Comparison of ENCODE assay signal across 19 cellular contexts in the genomic region with DNA sequence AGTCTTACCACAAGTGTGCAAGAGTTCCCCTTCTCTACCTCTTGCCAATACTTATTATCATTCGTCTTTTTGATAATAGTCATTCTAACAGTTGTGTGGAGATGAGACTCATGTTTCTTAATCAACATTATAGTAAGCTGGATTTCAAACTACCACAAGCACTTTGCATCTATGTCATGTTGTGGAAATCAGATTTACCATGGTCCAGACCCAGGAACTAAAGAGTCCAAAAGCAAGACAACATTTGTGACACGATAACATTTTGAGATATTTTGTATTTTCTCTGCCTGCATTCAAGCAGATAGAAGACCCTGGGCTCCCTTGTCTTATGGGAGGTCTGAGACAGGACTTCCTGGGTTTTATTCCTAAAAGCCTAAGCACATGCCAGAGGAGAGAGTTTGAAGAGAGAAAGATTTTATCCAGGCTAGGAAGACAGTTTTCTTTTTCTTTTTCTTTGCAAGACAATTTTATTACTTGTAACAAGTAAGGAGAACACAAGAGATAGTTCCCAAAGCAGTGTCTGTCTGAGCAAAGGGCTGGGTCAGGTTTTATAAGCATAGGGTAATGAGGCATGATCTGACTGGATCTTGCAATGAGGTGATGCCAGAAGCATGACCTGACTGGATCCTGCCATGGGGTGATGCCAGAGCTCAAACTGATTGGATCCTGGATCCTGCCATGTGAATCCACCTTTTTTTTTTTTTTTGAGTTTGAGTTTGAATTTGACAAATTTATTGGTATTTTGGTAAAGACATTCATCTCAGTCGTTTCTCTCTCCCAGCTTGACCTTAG.
DNase-seq lines count a peak whose midpoint lies in the region; ATAC-seq, FAIRE-seq and TF ChIP-seq lines count a peak whose summit lies in the region.
"Had no signal": no experiment of that assay in that cellular context is flagged by ENCODE, and none has a peak within 500 bp of the region (broad histone marks: within the 10 kb centered on the region; RNA-seq: fewer than 3 reads in every experiment).

No MANE protein-coding gene starts in this region.

- H4K20me1 ChIP-seq in mammary epithelial cell (ENCODE audit: insufficient read depth, low read length), result no peaks in the 10 kb centered on the region

- H3K9me3 ChIP-seq in A549 (no peaks in the 10 kb centered on the region), mammary epithelial cell (replicated peaks; ENCODE audit: insufficient read depth, low read length) (no peaks in the 10 kb centered on the region)
- H3K9me3 ChIP-seq: SJSA1 had no signal

- no peak for FAIRE-seq in A549 (lab: Jason Lieb, UNC)

- H3K36me3 Mint-ChIP-seq in HFFc6 (ENCODE audit: low read depth), result peaks cover 43% of the 10 kb centered on the region
- H3K36me3 Mint-ChIP-seq in T-helper 2 cell treated with Interferon-gamma antibody and Interleukin-4, amounts not matched to agents 5 μg/mL and 100 μg/mL, for 36 hours (ENCODE audit: low read depth), result no peaks in the 10 kb centered on the region
- H3K36me3 Mint-ChIP-seq: type B pancreatic cell had no signal

- DNase-seq in A549 (ENCODE audit: low read depth in 1 of 2, low spot score in 1 of 2), result peak in 1 of 2 experiments; percentile 23
- DNase-seq in HFFc6, result peak; percentile 52
- DNase-seq in mammary epithelial cell, result peak; percentile 93
- peak; percentile 53 for DNase-seq in iris pigment epithelial cell (ENCODE audit: low read depth)
- no peak for DNase-seq in omental fat pad (ENCODE audit: low spot score)
- no peak for DNase-seq in T-helper 2 cell treated with Interferon-gamma antibody and Interleukin-4, amounts not matched to agents 5 μg/mL and 100 μg/mL, for 36 hours (ENCODE audit: low spot score)
- no peak for DNase-seq in activated gamma-delta T cell treated with Interleukin-2 at 50 U/mL for 16 hours
- no peak for DNase-seq in DMS114 treated with DMSO at 0.1 percent for 48 hours (lab: John Stamatoyannopoulos, UW; ENCODE audit: unreplicated experiment)
- DNase-seq: activated effector memory CD4-positive, alpha-beta T cell treated with Interleukin-2 at 50 U/mL for 16 hours; CD4-positive, alpha-beta T cell; MM.1S; NCI-H1694 treated with DMSO at 0.1 percent for 48 hours; NCI-H510A treated with DMSO at 0.1 percent for 48 hours; stimulated activated CD4-positive, alpha-beta T cell treated with anti-CD3 and anti-CD28 coated beads, Interleukin-15, amount 100 ng/mL, for 24 hours; stimulated activated naive CD8-positive, alpha-beta T cell treated with anti-CD3 and anti-CD28 coated beads, Interleukin-15, Interleukin-2, amounts not matched to agents 100 U/mL and 50 U/mL, for 24 hours; T1000 had no signal

- TF ChIP-seq EP300 in A549 (IDR thresholded peaks at IDR 0.05), result no peak

- H3K4me1 Mint-ChIP-seq in HFFc6 (ENCODE audit: low read depth), result peaks cover 78% of the 10 kb centered on the region
- no peaks in the 10 kb centered on the region for H3K4me1 Mint-ChIP-seq in T-helper 2 cell treated with Interferon-gamma antibody and Interleukin-4, amounts not matched to agents 5 μg/mL and 100 μg/mL, for 36 hours (ENCODE audit: low read depth)

- TSS peak; percentile 93 for BruUV-seq in mammary epithelial cell (replicated peaks; lab: Mats Ljungman, UMichigan)

- no peaks in the 10 kb centered on the region; the same call in 1 of the 2 replicates for H3K27me3 Mint-ChIP-seq in HFFc6 (ENCODE audit: insufficient read depth)
- peaks cover 6% of the 10 kb centered on the region for H3K27me3 Mint-ChIP-seq in T-helper 2 cell treated with Interferon-gamma antibody and Interleukin-4, amounts not matched to agents 5 μg/mL and 100 μg/mL, for 36 hours (ENCODE audit: low read depth)

- H3K27ac Mint-ChIP-seq in HFFc6, result peak overlapping the region; percentile 85
- no peak overlapping the region for H3K27ac Mint-ChIP-seq in T-helper 2 cell treated with Interferon-gamma antibody and Interleukin-4, amounts not matched to agents 5 μg/mL and 100 μg/mL, for 36 hours
- H3K27ac Mint-ChIP-seq: CD4-positive, alpha-beta T cell; type B pancreatic cell had no signal

- in situ Hi-C loops in mammary epithelial cell (cut with MboI; ENCODE audit: low sequenced_read_pairs in 2 of 2), result no loop called here

- H3K9ac ChIP-seq in mammary epithelial cell (ENCODE audit: insufficient read depth, low read length), result peak overlapping the region; percentile 56

- intact Hi-C loops in mammary epithelial cell (cut with micrococcal nuclease), result loop anchor here (1.0 kb wide), 3 partner anchors 12 to 40 kb away; no protein-coding TSS in a partner anchor

- CTCF ChIA-PET in A549 (lab: Yijun Ruan, JAX), result no interaction called here
- CTCF ChIA-PET in mammary epithelial cell (lab: Charles Lee; ENCODE audit: low non-redundant PET), result interaction anchor here (0.6 to 0.8 kb wide), 3 partner anchors 41 to 107 kb away, joined by 4 to 5 read pairs (median 5); no protein-coding TSS in a partner anchor

- no peaks in the 10 kb centered on the region for H3K79me2 ChIP-seq in mammary epithelial cell (ENCODE audit: insufficient read depth, low read length)

- H3K4me2 ChIP-seq in A549 (no peak overlapping the region), mammary epithelial cell (ENCODE audit: insufficient read depth, low read depth, low read length) (no peak overlapping the region)

- no peak for TF ChIP-seq POLR2A in A549 (IDR thresholded peaks at IDR 0.05; ENCODE audit: low read length)

- no peaks in the 10 kb centered on the region for H3K27me3 ChIP-seq in mammary epithelial cell (ENCODE audit: insufficient read depth, low read length)
- H3K27me3 ChIP-seq: SJSA1 had no signal

- H3K4me1 ChIP-seq in A549 (peaks cover 9% of the 10 kb centered on the region), mammary epithelial cell (ENCODE audit: insufficient read depth, low read length) (peaks cover 25% of the 10 kb centered on the region)

- H3K9me3 Mint-ChIP-seq in HFFc6, result no peaks in the 10 kb centered on the region
- H3K9me3 Mint-ChIP-seq in T-helper 2 cell treated with Interferon-gamma antibody and Interleukin-4, amounts not matched to agents 5 μg/mL and 100 μg/mL, for 36 hours, result no peaks in the 10 kb centered on the region
- H3K9me3 Mint-ChIP-seq: CD4-positive, alpha-beta T cell had no signal

- dilution Hi-C loops in mammary epithelial cell (cut with HindIII; ENCODE audit: low sequenced_read_pairs), result no loop called here

- no peak overlapping the region for H3K4me3 Mint-ChIP-seq in HFFc6
- H3K4me3 Mint-ChIP-seq in T-helper 2 cell treated with Interferon-gamma antibody and Interleukin-4, amounts not matched to agents 5 μg/mL and 100 μg/mL, for 36 hours, result no peak overlapping the region
- H3K4me3 Mint-ChIP-seq: CD4-positive, alpha-beta T cell; neural crest cell; type B pancreatic cell had no signal

- ATAC-seq in A549 (no peak), omental fat pad (ENCODE audit: low FRiP score) (no peak)
- ATAC-seq: stimulated activated naive CD8-positive, alpha-beta T cell treated with anti-CD3 and anti-CD28 coated beads, Interleukin-15, Interleukin-2, amounts not matched to agents 100 U/mL and 50 U/mL, for 24 hours had no signal

- TF ChIP-seq CTCF in A549 (IDR thresholded peaks at IDR 0.05), result no peak
- no peak for TF ChIP-seq CTCF in HFFc6 (IDR thresholded peaks at IDR 0.05)
- no peak for TF ChIP-seq CTCF in mammary epithelial cell (conservative IDR thresholded peaks at IDR 0.05 in 1 of 2, IDR thresholded peaks at IDR 0.05 in 1 of 2; ENCODE audit: extremely low read depth in 1 of 2, insufficient read depth in 1 of 2, low read depth in 1 of 2, low read length in 2 of 2)
- no peak for TF ChIP-seq CTCF in omental fat pad (IDR thresholded peaks at IDR 0.05)

- no peak for TF ChIP-seq RAD21 in A549 (conservative IDR thresholded peaks at IDR 0.05 in 1 of 2, IDR thresholded peaks at IDR 0.05 in 1 of 2)

- POLR2A ChIA-PET in A549 (lab: Yijun Ruan, JAX), result no interaction called here

- 63% methylated on average over 3 of the region's 3 CpGs for WGBS in A549 (ENCODE audit: missing lambda C conversion rate)
- 53% methylated on average over 3 of the region's 3 CpGs for WGBS in mammary epithelial cell (ENCODE audit: low coverage, missing lambda C conversion rate)

- H3K36me3 ChIP-seq in mammary epithelial cell (ENCODE audit: insufficient read depth, low read length), result no peaks in the 10 kb centered on the region
- H3K36me3 ChIP-seq: SJSA1 had no signal

- H2AFZ ChIP-seq in mammary epithelial cell (ENCODE audit: low read depth, low read length), result no peak overlapping the region

- peak overlapping the region; percentile 29 to 30; a peak in 2 of 6 replicates for H3K27ac ChIP-seq in A549
- peak overlapping the region; percentile 96 for H3K27ac ChIP-seq in mammary epithelial cell (ENCODE audit: insufficient read depth, low read depth, low read length)
- H3K27ac ChIP-seq: SJSA1 had no signal

- H3K4me3 ChIP-seq in A549 (no peak overlapping the region), mammary epithelial cell (replicated peaks in 1 of 3; ENCODE audit: insufficient read depth in 1 of 3, low read depth in 2 of 3, low read length in 3 of 3) (no peak overlapping the region)
- H3K4me3 ChIP-seq: SJSA1 had no signal

TF ChIP-seq in A549, 52 proteins besides CTCF, POLR2A, EP300 and RAD21:
- no peak for TF ChIP-seq GATA3 (IDR thresholded peaks at IDR 0.05; ENCODE audit: borderline replicate concordance)
- no peak for TF ChIP-seq SREBF2 (IDR thresholded peaks at IDR 0.05)
- no peak for TF ChIP-seq TP53 (CRISPR knock-in tag; IDR thresholded peaks at IDR 0.05)
- no peak for TF ChIP-seq HOXA7 (CRISPR knock-in tag; IDR thresholded peaks at IDR 0.05)
- TF ChIP-seq HOXB5 (CRISPR knock-in tag; IDR thresholded peaks at IDR 0.05), result no peak
- TF ChIP-seq HDAC2 (IDR thresholded peaks at IDR 0.05), result no peak
- no peak for TF ChIP-seq ESRRA (IDR thresholded peaks at IDR 0.05; ENCODE audit: borderline replicate concordance, low read length)
- TF ChIP-seq EHF (CRISPR knock-in tag; IDR thresholded peaks at IDR 0.05), result no peak
- TF ChIP-seq, protein P1, sequence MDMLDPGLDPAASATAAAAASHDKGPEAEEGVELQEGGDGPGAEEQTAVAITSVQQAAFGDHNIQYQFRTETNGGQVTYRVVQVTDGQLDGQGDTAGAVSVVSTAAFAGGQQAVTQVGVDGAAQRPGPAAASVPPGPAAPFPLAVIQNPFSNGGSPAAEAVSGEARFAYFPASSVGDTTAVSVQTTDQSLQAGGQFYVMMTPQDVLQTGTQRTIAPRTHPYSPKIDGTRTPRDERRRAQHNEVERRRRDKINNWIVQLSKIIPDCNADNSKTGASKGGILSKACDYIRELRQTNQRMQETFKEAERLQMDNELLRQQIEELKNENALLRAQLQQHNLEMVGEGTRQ (IDR thresholded peaks at IDR 0.05), result no peak

Comparison
In these comparisons a context has a peak if more than half of its experiments do, and no peak if none do; other contexts are left out.
1. DNase-seq: peak in HFFc6 (single experiment), mammary epithelial cell (single experiment) and iris pigment epithelial cell (single experiment); none in omental fat pad (single experiment), T-helper 2 cell treated with Interferon-gamma antibody and Interleukin-4, amounts not matched to agents 5 μg/mL and 100 μg/mL, for 36 hours (single experiment), activated gamma-delta T cell treated with Interleukin-2 at 50 U/mL for 16 hours (single experiment) and DMS114 treated with DMSO at 0.1 percent for 48 hours (single experiment).